Comparison of ENCODE assay signal across 13 cellular contexts in the genomic region with DNA sequence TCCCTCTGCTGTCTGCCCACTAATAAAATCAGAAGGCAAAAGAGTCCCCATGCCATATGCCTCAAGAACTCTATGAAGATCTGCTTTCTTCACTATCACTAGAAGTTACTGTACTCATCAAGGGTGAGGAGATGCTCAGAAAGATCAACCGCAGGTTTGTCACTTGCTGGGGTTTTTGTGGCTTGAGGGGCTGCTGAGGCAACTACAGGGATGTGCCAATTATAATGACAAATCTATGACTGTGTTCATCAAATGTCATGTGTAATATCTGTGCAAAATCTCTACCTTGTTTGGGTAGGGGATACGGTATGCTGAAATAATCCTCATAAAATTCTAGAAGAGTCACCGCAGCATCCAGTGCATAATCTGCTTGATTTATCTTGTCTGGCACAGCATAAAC. TPM values are rescaled to one million over a fixed set of nuclear protein-coding genes. Genes with fewer than 3 reads are reported as not detected.
DNase-seq lines count a peak whose midpoint lies in the region; ATAC-seq lines count a peak whose summit lies in the region.
"Had no signal": no experiment of that assay in that cellular context is flagged by ENCODE, and none has a peak within 500 bp of the region (broad histone marks: within the 10 kb centered on the region; RNA-seq: fewer than 3 reads in every experiment).

No MANE protein-coding gene starts in this region.

- no peaks in the 10 kb centered on the region for H3K27me3 Mint-ChIP-seq in T-helper 17 cell
- no peaks in the 10 kb centered on the region for H3K27me3 Mint-ChIP-seq in central memory CD8-positive, alpha-beta T cell

- H3K9me3 ChIP-seq in T-helper 17 cell (ENCODE audit: control insufficient read depth, low read length, poor library complexity, severe bottlenecking): no peaks in the 10 kb centered on the region
- H3K9me3 ChIP-seq: testis had no signal

- H3K27ac Mint-ChIP-seq in T-helper 17 cell: peak overlapping the region; percentile 27
- peak overlapping the region; percentile 33 for H3K27ac Mint-ChIP-seq in central memory CD8-positive, alpha-beta T cell (ENCODE audit: low read depth)

- DNase-seq in T-helper 17 cell (no peak), DMS79 treated with DMSO at 0.1 percent for 48 hours (lab: John Stamatoyannopoulos, UW) (no peak), NCI-H82 (lab: John Stamatoyannopoulos, UW) (no peak)
- peak; percentile 36 to 47 for DNase-seq in activated CD8-positive, alpha-beta memory T cell treated with anti-CD3 and anti-CD28 coated beads for 4 hours (ENCODE audit: low read depth in 2 of 2)
- DNase-seq in central memory CD8-positive, alpha-beta T cell (ENCODE audit: low spot score in 2 of 2): peak in 1 of 2 donors; percentile 36
- DNase-seq in stimulated activated CD8-positive, alpha-beta memory T cell treated with anti-CD3 and anti-CD28 coated beads, Interleukin-2, amount 100 ng/mL, for 1 hour (ENCODE audit: low read depth in 2 of 2): peak; percentile 18 to 35
- DNase-seq: cortex of kidney, NCI-H1092, NCI-H510A treated with DMSO at 0.1 percent for 48 hours, T-helper 9 cell, testis had no signal

- H3K4me1 Mint-ChIP-seq in T-helper 17 cell: peaks cover 25% of the 10 kb centered on the region
- peaks cover 46% of the 10 kb centered on the region for H3K4me1 Mint-ChIP-seq in central memory CD8-positive, alpha-beta T cell

- ATAC-seq in T-helper 17 cell (peak; percentile 81), GM18511 (IDR thresholded peaks at IDR 0.05; ENCODE audit: unreplicated experiment) (no peak), GM18519 (IDR thresholded peaks at IDR 0.05; ENCODE audit: low FRiP score, unreplicated experiment) (no peak)
- ATAC-seq in central memory CD8-positive, alpha-beta T cell (replicated peaks; ENCODE audit: extremely low read depth, poor library complexity, severe bottlenecking): peak; percentile 93

- H3K36me3 Mint-ChIP-seq in T-helper 17 cell (ENCODE audit: low read depth): peaks cover 13% of the 10 kb centered on the region
- peaks cover 83% of the 10 kb centered on the region for H3K36me3 Mint-ChIP-seq in central memory CD8-positive, alpha-beta T cell (ENCODE audit: insufficient read depth)

- H3K4me3 Mint-ChIP-seq in T-helper 17 cell: no peak overlapping the region
- no peak overlapping the region for H3K4me3 Mint-ChIP-seq in central memory CD8-positive, alpha-beta T cell

- H3K9me3 Mint-ChIP-seq in central memory CD8-positive, alpha-beta T cell: no peaks in the 10 kb centered on the region

RNA-seq across cellular contexts. Expression of a gene that starts 13.0 kb away (rescaled TPM):
- total RNA-seq in T-helper 17 cell: 10 to 100 TPM; 70.4 to 79.1 TPM

Comparison
In these comparisons a context has a peak if more than half of its experiments do, and no peak if none do; other contexts are left out.
1. ATAC-seq: peak in T-helper 17 cell (single experiment) and central memory CD8-positive, alpha-beta T cell (single experiment); none in GM18511 (single experiment) and GM18519 (single experiment).
2. DNase-seq: peak in activated CD8-positive, alpha-beta memory T cell treated with anti-CD3 and anti-CD28 coated beads for 4 hours (2 of 2) and stimulated activated CD8-positive, alpha-beta memory T cell treated with anti-CD3 and anti-CD28 coated beads, Interleukin-2, amount 100 ng/mL, for 1 hour (2 of 2); none in T-helper 17 cell (0 of 3), DMS79 treated with DMSO at 0.1 percent for 48 hours (single experiment) and NCI-H82 (single experiment).